8 cellular contexts compared by ENCODE assay signal in the genomic region with DNA sequence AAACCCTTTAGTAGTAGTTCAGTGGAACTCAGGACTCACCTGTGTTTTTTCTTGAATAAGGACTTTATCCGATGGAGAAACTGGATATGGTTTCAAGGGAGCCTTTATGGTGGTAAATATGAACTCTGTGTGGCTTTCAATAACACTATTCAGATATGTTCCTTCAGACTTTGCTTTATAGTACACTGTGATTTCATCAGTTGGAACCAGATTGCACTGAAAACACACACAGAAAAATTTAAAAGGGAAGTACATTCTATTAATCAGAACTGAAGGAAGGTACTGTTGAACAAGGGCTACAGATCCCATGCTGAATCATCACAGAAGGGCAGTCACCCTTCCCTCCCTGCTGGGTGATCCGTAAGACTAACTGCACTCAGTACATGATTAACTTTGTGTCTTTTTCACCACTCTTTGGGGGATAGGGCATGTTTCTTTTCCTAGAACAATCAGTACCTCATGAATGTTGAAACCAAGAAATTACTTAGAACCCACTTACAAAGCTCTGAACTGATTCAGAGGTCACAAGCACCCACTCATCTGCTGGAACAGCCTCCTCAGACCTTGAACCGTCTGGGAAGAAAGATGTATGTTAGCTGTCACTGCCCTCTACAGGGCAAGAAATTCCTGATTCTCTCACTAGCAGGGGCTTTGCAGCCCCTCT. TPM values are rescaled to one million over a fixed set of nuclear protein-coding genes. Genes with fewer than 3 reads are reported as not detected.
DNase-seq lines count a peak whose midpoint lies in the region; ATAC-seq and TF ChIP-seq lines count a peak whose summit lies in the region.

No MANE protein-coding gene starts in this region.

- H3K4me1 Mint-ChIP-seq in chondrocyte (ENCODE audit: low read depth): peaks cover 56% of the 10 kb centered on the region

- no peaks in the 10 kb centered on the region for H3K27me3 Mint-ChIP-seq in chondrocyte (ENCODE audit: low read depth)

- no peak overlapping the region for H3K4me3 ChIP-seq in muscle layer of duodenum (ENCODE audit: low read depth in 1 of 2, low read length in 2 of 2)
- no peak overlapping the region for H3K4me3 ChIP-seq in prostate gland

- peaks cover 60% of the 10 kb centered on the region for H3K36me3 Mint-ChIP-seq in chondrocyte (ENCODE audit: low read depth)

- TF ChIP-seq POLR2A in prostate gland (IDR thresholded peaks at IDR 0.05): no peak

- H3K36me3 ChIP-seq in muscle layer of duodenum (ENCODE audit: control insufficient read depth in 1 of 2, insufficient read depth in 2 of 2, low read length in 2 of 2) (peaks cover 80 to 95% of the 10 kb centered on the region in 2 donors), prostate gland (peaks cover 20 to 24% of the 10 kb centered on the region in 2 donors)

- no peak overlapping the region for H3K4me3 Mint-ChIP-seq in chondrocyte (ENCODE audit: unreplicated experiment)

- H3K27me3 ChIP-seq in muscle layer of duodenum (ENCODE audit: low read depth, low read length) (no peaks in the 10 kb centered on the region), prostate gland (replicated peaks; ENCODE audit: insufficient read depth) (no peaks in the 10 kb centered on the region)

- H3K9me3 ChIP-seq in muscle layer of duodenum (ENCODE audit: control insufficient read depth in 1 of 2, low read length in 2 of 2) (no peaks in the 10 kb centered on the region), prostate gland (no peaks in the 10 kb centered on the region)

- no peaks in the 10 kb centered on the region for H3K9me3 Mint-ChIP-seq in chondrocyte (ENCODE audit: low read depth)

- peak overlapping the region; percentile 98 for H3K27ac Mint-ChIP-seq in chondrocyte (ENCODE audit: unreplicated experiment)

- 58% methylated on average over 3 of the region's 3 CpGs for WGBS in prostate gland

- ATAC-seq in GM21576 (IDR thresholded peaks at IDR 0.05; ENCODE audit: unreplicated experiment): no peak

- intact Hi-C loops in prostate gland (cut with DNase I): loop anchor here (5.0 kb wide), 1 partner anchor 105 kb away; no protein-coding TSS in a partner anchor

- DNase-seq in Ammon's horn (ENCODE audit: low spot score): peak; percentile 17
- DNase-seq in HK-2 (ENCODE audit: unreplicated experiment): peak; percentile 59
- no peak for DNase-seq in chondrocyte (ENCODE audit: low spot score)
- no peak for DNase-seq in GM19238 (ENCODE audit: insufficient read length, low spot score)
- DNase-seq in UCSD-AML1 (lab: John Stamatoyannopoulos, UW; ENCODE audit: unreplicated experiment): no peak
- DNase-seq in prostate gland (ENCODE audit: low spot score): no peak

- H3K27ac ChIP-seq in muscle layer of duodenum (ENCODE audit: low read length) (peak overlapping the region; percentile 57), prostate gland (no peak overlapping the region)

- TF ChIP-seq CTCF in chondrocyte (IDR thresholded peaks at IDR 0.05) (peak; percentile 88), prostate gland (IDR thresholded peaks at IDR 0.05) (peak in 2 of 4 experiments; percentile 20 to 46)

- no peaks in the 10 kb centered on the region for H3K4me1 ChIP-seq in muscle layer of duodenum (ENCODE audit: control insufficient read depth in 1 of 2, insufficient read depth in 2 of 2, low read length in 2 of 2)
- no peaks in the 10 kb centered on the region for H3K4me1 ChIP-seq in prostate gland (replicated peaks)

RNA-seq across cellular contexts. Expression of a gene that starts 51.2 kb away (rescaled TPM):
- total RNA-seq in chondrocyte (176 to 249 TPM (median 237 TPM) in 3 replicates), prostate gland (10 to 100 TPM; 58.3 to 89.2 TPM)

Comparison
In these comparisons a context has a peak if more than half of its experiments do, and no peak if none do; other contexts are left out.
1. DNase-seq: peak in Ammon's horn (single experiment) and HK-2 (single experiment); none in chondrocyte (single experiment), GM19238 (single experiment), UCSD-AML1 (single experiment) and prostate gland (single experiment).